17 cellular contexts compared by ENCODE assay signal in genomic region chr6:150711584-150712501, GRCh38.
DNase-seq lines count a peak whose midpoint lies in the region; ATAC-seq and TF ChIP-seq lines count a peak whose summit lies in the region.
"Had no signal": no experiment of that assay in that cellular context is flagged by ENCODE, and none has a peak within 500 bp of the region (broad histone marks: within the 10 kb centered on the region; RNA-seq: fewer than 3 reads in every experiment).

No MANE protein-coding gene starts in this region.

- peaks cover 0 to 2% (median 0%) of the 10 kb centered on the region in 5 experiments for H3K9me3 Mint-ChIP-seq in brain
- H3K9me3 Mint-ChIP-seq in stimulated activated effector memory CD8-positive, alpha-beta T cell treated with anti-CD3 and anti-CD28 coated beads, Interleukin-12 subunit alpha, Interleukin-12 subunit beta, amount 100 ng/mL, for 72 hours, result no peaks in the 10 kb centered on the region
- H3K9me3 Mint-ChIP-seq: activated T-helper 2 cell treated with anti-CD3 and anti-CD28 coated beads, Interferon-gamma antibody, Interleukin-2, Interleukin-4, amounts not matched to agents 10 μg/mL and 5 μg/mL and 100 μg/mL, durations not matched to agents 14 hours and 24 hours and 36 hours had no signal

- H3K4me1 ChIP-seq in HEK293 (ENCODE audit: control insufficient read depth, insufficient read depth, low read length) (peaks cover 19% of the 10 kb centered on the region), right cardiac atrium (ENCODE audit: control insufficient read depth, insufficient read depth, low read length) (peaks cover 4% of the 10 kb centered on the region), foreskin keratinocyte (no peaks in the 10 kb centered on the region)
- H3K4me1 ChIP-seq: ascending aorta had no signal

- H3K27me3 ChIP-seq in right cardiac atrium (ENCODE audit: control insufficient read depth, insufficient read depth), result no peaks in the 10 kb centered on the region
- H3K27me3 ChIP-seq in foreskin keratinocyte, result no peaks in the 10 kb centered on the region
- H3K27me3 ChIP-seq: ascending aorta had no signal

- H3K27ac ChIP-seq in HEK293 (ENCODE audit: extremely low read depth, low read depth, low read length) (peak overlapping the region; percentile 56), right cardiac atrium (ENCODE audit: low read length) (peak overlapping the region; percentile 26), foreskin keratinocyte (no peak overlapping the region)
- H3K27ac ChIP-seq: ascending aorta, HL-60, neutrophil had no signal

- H3K4me1 Mint-ChIP-seq in brain, result peaks cover 46% of the 10 kb centered on the region
- H3K4me1 Mint-ChIP-seq in stimulated activated effector memory CD8-positive, alpha-beta T cell treated with anti-CD3 and anti-CD28 coated beads, Interleukin-12 subunit alpha, Interleukin-12 subunit beta, amount 100 ng/mL, for 72 hours, result no peaks in the 10 kb centered on the region

- peak overlapping the region; percentile 27 to 97 (median 86) for H3K27ac Mint-ChIP-seq in brain
- H3K27ac Mint-ChIP-seq in stimulated activated effector memory CD8-positive, alpha-beta T cell treated with anti-CD3 and anti-CD28 coated beads, Interleukin-12 subunit alpha, Interleukin-12 subunit beta, amount 100 ng/mL, for 72 hours, result no peak overlapping the region
- H3K27ac Mint-ChIP-seq: activated CD8-positive, alpha-beta T cell treated with anti-CD3 and anti-CD28 coated beads, Interleukin-2, amount 10 ng/mL, durations not matched to agents 7 days and 5 days; activated T-helper 2 cell treated with anti-CD3 and anti-CD28 coated beads, Interferon-gamma antibody, Interleukin-2, Interleukin-4, amounts not matched to agents 10 μg/mL and 5 μg/mL and 100 μg/mL, durations not matched to agents 14 hours and 24 hours and 36 hours had no signal

- no peaks in the 10 kb centered on the region for H3K36me3 Mint-ChIP-seq in brain
- H3K36me3 Mint-ChIP-seq in stimulated activated effector memory CD8-positive, alpha-beta T cell treated with anti-CD3 and anti-CD28 coated beads, Interleukin-12 subunit alpha, Interleukin-12 subunit beta, amount 100 ng/mL, for 72 hours, result no peaks in the 10 kb centered on the region

- H3K36me3 ChIP-seq in HEK293 (ENCODE audit: control insufficient read depth in 2 of 2, insufficient read depth in 1 of 2, low read length in 2 of 2), result no peaks in the 10 kb centered on the region
- H3K36me3 ChIP-seq: ascending aorta, neutrophil had no signal

- POLR2A ChIA-PET in HEK293 (lab: Yijun Ruan, JAX), result no interaction called here

- H3K4me3 Mint-ChIP-seq in brain, result peak overlapping the region in 4 of 5 experiments; percentile 40 to 57 (median 48)
- no peak overlapping the region for H3K4me3 Mint-ChIP-seq in stimulated activated effector memory CD8-positive, alpha-beta T cell treated with anti-CD3 and anti-CD28 coated beads, Interleukin-12 subunit alpha, Interleukin-12 subunit beta, amount 100 ng/mL, for 72 hours
- H3K4me3 Mint-ChIP-seq: activated CD8-positive, alpha-beta T cell treated with anti-CD3 and anti-CD28 coated beads, Interleukin-2, amount 10 ng/mL, durations not matched to agents 7 days and 5 days had no signal

- H3K27me3 Mint-ChIP-seq in brain, result no peaks in the 10 kb centered on the region

- H3K4me3 ChIP-seq in HEK293 (ENCODE audit: low read depth, low read length) (no peak overlapping the region), right cardiac atrium (ENCODE audit: low read length) (no peak overlapping the region)
- H3K4me3 ChIP-seq: ascending aorta had no signal

- intact Hi-C loops in right cardiac atrium (cut with DNase I) (no loop called here), posterior cingulate gyrus (cut with DNase I) (no loop called here)

- TF ChIP-seq CTCF in HEK293 (tag by site-specific recombination; IDR thresholded peaks at IDR 0.05), result no peak
- TF ChIP-seq CTCF in brain (conservative IDR thresholded peaks at IDR 0.05), result no peak
- TF ChIP-seq CTCF in foreskin keratinocyte (conservative IDR thresholded peaks at IDR 0.05), result no peak

- H3K9me3 ChIP-seq in HEK293 (ENCODE audit: control insufficient read depth, insufficient read depth, low read depth, low read length) (no peaks in the 10 kb centered on the region), right cardiac atrium (ENCODE audit: control insufficient read depth, low read length) (no peaks in the 10 kb centered on the region)
- H3K9me3 ChIP-seq: ascending aorta, neutrophil had no signal

- CTCF ChIA-PET in HEK293 (lab: Yijun Ruan, JAX), result interaction anchor here (0.6 to 1.4 kb wide), 4 partner anchors 9 to 174 kb away, joined by 3 to 6 read pairs (median 3); no protein-coding TSS in a partner anchor

- WGBS in right cardiac atrium, result 66% methylated on average over 8 of the region's 8 CpGs

- peak; percentile 72 to 81 (median 73) for DNase-seq in right cardiac atrium
- peak in 6 of 10 donors; percentile 17 to 85 (median 54) for DNase-seq in posterior cingulate gyrus
- DNase-seq in CD1c-positive myeloid dendritic cell (ENCODE audit: extremely low spot score), result no peak
- DNase-seq in stimulated activated effector memory CD8-positive, alpha-beta T cell treated with anti-CD3 and anti-CD28 coated beads, Interleukin-12 subunit alpha, Interleukin-12 subunit beta, amount 100 ng/mL, for 72 hours (ENCODE audit: low spot score in 2 of 2), result no peak
- no peak for DNase-seq in foreskin keratinocyte
- DNase-seq: activated CD8-positive, alpha-beta T cell treated with anti-CD3 and anti-CD28 coated beads, Interleukin-2, amount 10 ng/mL, durations not matched to agents 7 days and 5 days; effector CD4-positive, alpha-beta T cell; H7; kidney; NCI-H2029 had no signal

- ATAC-seq in right cardiac atrium, result peak; percentile 62 to 73
- ATAC-seq in stimulated activated effector memory CD8-positive, alpha-beta T cell treated with anti-CD3 and anti-CD28 coated beads, Interleukin-12 subunit alpha, Interleukin-12 subunit beta, amount 100 ng/mL, for 72 hours, result no peak
- ATAC-seq in foreskin keratinocyte, result no peak
- ATAC-seq in GM19328 (IDR thresholded peaks at IDR 0.05; ENCODE audit: unreplicated experiment), result no peak
- ATAC-seq: activated CD8-positive, alpha-beta T cell treated with anti-CD3 and anti-CD28 coated beads, Interleukin-2, amount 10 ng/mL, durations not matched to agents 7 days and 5 days had no signal

TF ChIP-seq in HEK293, 187 proteins besides CTCF, POLR2A, EP300 and RAD21 (continues in another document):
- TF ChIP-seq ZNF571 (tag by site-specific recombination; IDR thresholded peaks at IDR 0.05) (no peak), ZNF473 (tag by site-specific recombination; IDR thresholded peaks at IDR 0.05) (no peak), ZNF747 (tag by site-specific recombination; IDR thresholded peaks at IDR 0.05) (no peak), ZNF76 (tag by site-specific recombination; IDR thresholded peaks at IDR 0.05; ENCODE audit: borderline replicate concordance, low read depth) (no peak), MEIS1 (CRISPR knock-in tag; IDR thresholded peaks at IDR 0.05; ENCODE audit: borderline replicate concordance) (no peak), ZNF398 (tag by site-specific recombination; IDR thresholded peaks at IDR 0.05) (no peak), KLF10 (tag by site-specific recombination; IDR thresholded peaks at IDR 0.05) (peak; percentile 39; the same call in 1 of the 2 replicates), ZBTB17 (tag by site-specific recombination; IDR thresholded peaks at IDR 0.05) (peak; percentile 72), SP7 (tag by site-specific recombination; IDR thresholded peaks at IDR 0.05) (no peak), ATF2 (tag by site-specific recombination; IDR thresholded peaks at IDR 0.05; ENCODE audit: low read depth) (peak; percentile 41), AEBP2 (tag by site-specific recombination; IDR thresholded peaks at IDR 0.05; ENCODE audit: borderline replicate concordance) (no peak), SP2 (tag by site-specific recombination; IDR thresholded peaks at IDR 0.05) (no peak)

Comparison
In these comparisons a context has a peak if more than half of its experiments do, and no peak if none do; other contexts are left out.
1. ATAC-seq: peak in right cardiac atrium (2 of 2); none in stimulated activated effector memory CD8-positive, alpha-beta T cell treated with anti-CD3 and anti-CD28 coated beads, Interleukin-12 subunit alpha, Interleukin-12 subunit beta, amount 100 ng/mL, for 72 hours (single experiment), foreskin keratinocyte (single experiment) and GM19328 (single experiment).
2. DNase-seq: peak in right cardiac atrium (3 of 3) and posterior cingulate gyrus (6 of 10); none in CD1c-positive myeloid dendritic cell (single experiment), stimulated activated effector memory CD8-positive, alpha-beta T cell treated with anti-CD3 and anti-CD28 coated beads, Interleukin-12 subunit alpha, Interleukin-12 subunit beta, amount 100 ng/mL, for 72 hours (0 of 2) and foreskin keratinocyte (0 of 2).